8 cellular contexts compared by ENCODE assay signal in genomic region chr11:77819411-77819920, GRCh38. TPM values are rescaled to one million over a fixed set of nuclear protein-coding genes. Genes with fewer than 3 reads are reported as not detected.
DNase-seq lines count a peak whose midpoint lies in the region; TF ChIP-seq lines count a peak whose summit lies in the region.

No MANE protein-coding gene starts in this region.

- peak overlapping the region; percentile 78 to 96 (median 92) for H3K27ac Mint-ChIP-seq in nephron

- peak overlapping the region; percentile 89 for H3K4me2 ChIP-seq in Loucy (ENCODE audit: low read depth, low read length, poor library complexity, severe bottlenecking)

- H3K4me3 ChIP-seq in H7 (ENCODE audit: insufficient read depth, low read depth, low read length), result peak overlapping the region; percentile 99
- peak overlapping the region; percentile 99 for H3K4me3 ChIP-seq in Loucy (ENCODE audit: low read length, poor library complexity, severe bottlenecking)
- H3K4me3 ChIP-seq in fibroblast of the aortic adventitia (ENCODE audit: low read depth, low read length), result peak overlapping the region; percentile 94

- H3K4me3 Mint-ChIP-seq in nephron, result peak overlapping the region; percentile 97 to 99 (median 99)

- DNase-seq in EL, result peak; percentile 88
- DNase-seq in H7, result peak; percentile 80
- DNase-seq in RWPE1 (ENCODE audit: low spot score), result peak; percentile 68
- peak; percentile 75 for DNase-seq in activated T-helper 9 cell treated with anti-CD3 and anti-CD28 coated beads, Interleukin-2, amount 50 U/mL, for 16 hours (ENCODE audit: low read depth)
- DNase-seq in fibroblast of the aortic adventitia (ENCODE audit: low read depth), result peak; percentile 86
- peak; percentile 83 for DNase-seq in stimulated activated naive CD4-positive, alpha-beta T cell treated with Interleukin-2 at 50 U/mL for 16 hours (lab: John Stamatoyannopoulos, UW)

- H3K4me1 ChIP-seq in Loucy (ENCODE audit: insufficient read depth, low read length, poor library complexity, severe bottlenecking), result peaks cover 36% of the 10 kb centered on the region

- TF ChIP-seq CTCF in Loucy (conservative IDR thresholded peaks at IDR 0.05; ENCODE audit: low read length), result no peak
- TF ChIP-seq CTCF in RWPE1 (conservative IDR thresholded peaks at IDR 0.05; ENCODE audit: low read depth), result no peak
- peak; percentile 43 for TF ChIP-seq CTCF in fibroblast of the aortic adventitia (IDR thresholded peaks at IDR 0.05; ENCODE audit: insufficient read depth, low read length)
- TF ChIP-seq CTCF in nephron (IDR thresholded peaks at IDR 0.05; ENCODE audit: unreplicated experiment in 3 of 3), result peak in 1 of 3 experiments; percentile 21

- H3F3A ChIP-seq in Loucy (ENCODE audit: low read depth), result no peaks in the 10 kb centered on the region

- H3K9ac ChIP-seq in Loucy (ENCODE audit: low read depth, low read length, poor library complexity, severe bottlenecking), result peak overlapping the region; percentile 91

- H3K9me2 ChIP-seq in Loucy (replicated peaks; ENCODE audit: low read depth, low read length), result no peaks in the 10 kb centered on the region

- CTCF ChIA-PET in RWPE1 (lab: Yijun Ruan, JAX), result interaction anchor here (0.6 to 0.7 kb wide), 2 partner anchors 49 to 133 kb away, joined by 3 to 4 read pairs; no protein-coding TSS in a partner anchor

- POLR2A ChIA-PET in RWPE1 (lab: Yijun Ruan, JAX; ENCODE audit: low non-redundant PET), result no interaction called here

- peak overlapping the region; percentile 77 for H2AFZ ChIP-seq in Loucy (ENCODE audit: low read length)

- H3K9me3 Mint-ChIP-seq in nephron, result peaks cover 9% of the 10 kb centered on the region

- H3K27me3 Mint-ChIP-seq in nephron (ENCODE audit: low read depth), result no peaks in the 10 kb centered on the region

- H3K27ac ChIP-seq in RWPE1, result peak overlapping the region; percentile 94

- peaks cover 69% of the 10 kb centered on the region for H3K79me2 ChIP-seq in Loucy (ENCODE audit: insufficient read depth, low read length)

- no peaks in the 10 kb centered on the region for H3K36me3 ChIP-seq in H7 (replicated peaks; ENCODE audit: control insufficient read depth, insufficient read depth, low read length)
- no peaks in the 10 kb centered on the region for H3K36me3 ChIP-seq in Loucy (ENCODE audit: insufficient read depth, low read length)

- H4K20me1 ChIP-seq in Loucy (ENCODE audit: insufficient read depth, low read length, poor library complexity, severe bottlenecking), result peaks cover 56% of the 10 kb centered on the region

- peaks cover 6% of the 10 kb centered on the region; the same call in 1 of the 2 replicates for H3K9me3 ChIP-seq in Loucy (ENCODE audit: insufficient read depth, low read depth, low read length)

- H3K36me3 Mint-ChIP-seq in nephron (ENCODE audit: low read depth), result peaks cover 19% of the 10 kb centered on the region

- H3K4me1 Mint-ChIP-seq in nephron, result peaks cover 18% of the 10 kb centered on the region

- H3K27me3 ChIP-seq in H7 (ENCODE audit: control insufficient read depth, insufficient read depth, low read length) (no peaks in the 10 kb centered on the region; the same call in 1 of the 2 replicates), Loucy (ENCODE audit: insufficient read depth, low read length, poor library complexity, severe bottlenecking) (peaks cover 7% of the 10 kb centered on the region)

RNA-seq across cellular contexts. Expression of gene RSF1, which starts 1.1 kb away (rescaled TPM):
- 12.3 and 36.3 TPM in 2 replicates for total RNA-seq in H7 (2014; rRNA removed; shearing (Covaris generic))
- total RNA-seq in fibroblast of the aortic adventitia (ENCODE audit: low replicate concordance), result 44.5 and 293 TPM in 2 replicates

RNA-seq across cellular contexts. Expression of gene AAMDC, which starts 1.5 kb away (rescaled TPM):
- total RNA-seq in H7 (2014; rRNA removed; shearing (Covaris generic)), result 13.1 and 19.0 TPM in 2 replicates
- 28.8 and 51.8 TPM in 2 replicates for total RNA-seq in fibroblast of the aortic adventitia (ENCODE audit: low replicate concordance)

Comparison
In these comparisons a context has a peak if more than half of its experiments do, and no peak if none do; other contexts are left out.
1. Peak in every context shown above with its lines: DNase-seq, H3K4me3 ChIP-seq and H3K27ac ChIP-seq.